ENCODE assay signal across 36 cellular contexts in the genomic region with DNA sequence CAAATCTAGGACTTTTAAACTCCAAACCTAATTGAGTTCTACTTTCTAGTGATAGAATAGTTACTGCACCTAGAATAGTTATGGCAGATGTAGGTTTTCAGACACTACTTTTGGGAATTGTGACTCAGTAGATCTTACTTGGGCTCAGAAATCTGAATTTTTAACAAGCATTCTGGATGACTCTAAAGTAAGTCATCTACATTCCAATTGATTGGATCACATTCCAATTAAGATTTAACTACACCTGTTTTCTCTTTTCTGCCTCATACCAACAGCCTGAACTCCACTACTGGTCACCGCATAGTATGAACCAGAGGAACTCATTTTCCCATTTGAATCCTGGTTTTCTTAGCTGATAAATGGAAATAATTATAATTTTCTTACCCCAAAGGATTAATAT. TPM values are rescaled to one million over a fixed set of nuclear protein-coding genes. Genes with fewer than 3 reads are reported as not detected.
"Had no signal": no experiment of that assay in that cellular context is flagged by ENCODE, and none has a peak within 500 bp of the region (broad histone marks: within the 10 kb centered on the region; RNA-seq: fewer than 3 reads in every experiment).

No MANE protein-coding gene starts in this region.

- ATAC-seq: activated naive CD8-positive, alpha-beta T cell treated with anti-CD3 and anti-CD28 coated beads, Interleukin-2, amount 50 U/mL, for 24 hours; activated T-cell treated with anti-CD3 and anti-CD28 coated beads, Interleukin-2, amount 50 U/mL, for 4 hours; activated T-helper 17 cell treated with anti-CD3 and anti-CD28 coated beads, Interleukin-2, amount 50 U/mL, for 72 hours; body of pancreas; esophagus mucosa; foreskin keratinocyte; gastrocnemius medialis; heart left ventricle; T-helper 17 cell had no signal

- H3K4me1 Mint-ChIP-seq: activated CD4-positive, alpha-beta memory T cell treated with anti-CD3 and anti-CD28 coated beads, Interleukin-2, amount 10 ng/mL, durations not matched to agents 7 days and 5 days; activated CD4-positive, alpha-beta T cell treated with anti-CD3 and anti-CD28 coated beads, Interleukin-2, amount 10 ng/mL, durations not matched to agents 7 days and 5 days; activated naive CD8-positive, alpha-beta T cell treated with anti-CD3 and anti-CD28 coated beads for 36 hours; activated naive CD8-positive, alpha-beta T cell treated with anti-CD3 and anti-CD28 coated beads, Interleukin-2, amount 50 U/mL, for 24 hours; activated T-helper 17 cell treated with anti-CD3 and anti-CD28 coated beads, Interleukin-2, amount 50 U/mL, for 72 hours; T-helper 17 cell had no signal

- H3K9me3 Mint-ChIP-seq: activated CD4-positive, alpha-beta T cell treated with anti-CD3 and anti-CD28 coated beads, Interleukin-2, amount 10 ng/mL, durations not matched to agents 7 days and 5 days; endodermal cell; T-helper 2 cell treated with Interferon-gamma antibody and Interleukin-4, amounts not matched to agents 5 μg/mL and 100 μg/mL, for 36 hours had no signal

- H3K27ac ChIP-seq: adrenal gland, body of pancreas, cardiac muscle cell, colonic mucosa, foreskin keratinocyte, gastrocnemius medialis, heart left ventricle had no signal

- H3K36me3 Mint-ChIP-seq: activated naive CD8-positive, alpha-beta T cell treated with anti-CD3 and anti-CD28 coated beads for 36 hours had no signal

- H3K4me3 ChIP-seq: adrenal gland, body of pancreas, cardiac muscle cell, colonic mucosa, gastrocnemius medialis, heart left ventricle had no signal

- DNase-seq: activated CD4-positive, alpha-beta memory T cell treated with anti-CD3 and anti-CD28 coated beads, Interleukin-2, amount 10 ng/mL, durations not matched to agents 7 days and 5 days; activated CD4-positive, alpha-beta T cell treated with anti-CD3 and anti-CD28 coated beads for 1 hour; activated CD4-positive, alpha-beta T cell treated with anti-CD3 and anti-CD28 coated beads for 4 hours; activated CD4-positive, alpha-beta T cell treated with anti-CD3 and anti-CD28 coated beads, Interleukin-2, amount 10 ng/mL, durations not matched to agents 7 days and 5 days; activated CD4-positive, alpha-beta T cell treated with anti-CD3 and anti-CD28 coated beads, Interleukin-2, amount 50 U/mL, for 4 hours; activated CD8-positive, alpha-beta memory T cell treated with anti-CD3 and anti-CD28 coated beads, Interleukin-2, amount 50 U/mL, for 48 hours; activated effector memory CD4-positive, alpha-beta T cell treated with Interleukin-2 at 50 U/mL for 16 hours; activated gamma-delta T cell treated with Interleukin-2 at 50 U/mL for 16 hours; activated naive CD4-positive, alpha-beta T cell treated with anti-CD3 and anti-CD28 coated beads, Interleukin-2, amount 50 U/mL, for 16 hours; activated naive CD4-positive, alpha-beta T cell treated with Interleukin-2 at 50 U/mL for 16 hours; activated naive CD8-positive, alpha-beta T cell treated with anti-CD3 and anti-CD28 coated beads for 36 hours; activated naive CD8-positive, alpha-beta T cell treated with anti-CD3 and anti-CD28 coated beads, Interleukin-2, amount 50 U/mL, for 24 hours; activated T-cell treated with anti-CD3 and anti-CD28 coated beads for 4 hours; activated T-cell treated with anti-CD3 and anti-CD28 coated beads, Interleukin-2, amount 50 U/mL, for 4 hours; adrenal gland; amygdala; aorta; body of pancreas; central memory CD4-positive, alpha-beta T cell; cerebellar nuclear complex; colonic mucosa; effector CD8-positive, alpha-beta T cell; endodermal cell; gastrocnemius medialis; glutamatergic neuron; heart left ventricle; T-helper 1 cell; T-helper 17 cell; T1000 had no signal

- H3K27ac Mint-ChIP-seq: activated CD4-positive, alpha-beta memory T cell treated with anti-CD3 and anti-CD28 coated beads, Interleukin-2, amount 10 ng/mL, durations not matched to agents 7 days and 5 days; activated CD4-positive, alpha-beta T cell treated with anti-CD3 and anti-CD28 coated beads, Interleukin-2, amount 10 ng/mL, durations not matched to agents 7 days and 5 days; activated naive CD8-positive, alpha-beta T cell treated with anti-CD3 and anti-CD28 coated beads for 36 hours; activated naive CD8-positive, alpha-beta T cell treated with anti-CD3 and anti-CD28 coated beads, Interleukin-2, amount 50 U/mL, for 24 hours; activated T-helper 17 cell treated with anti-CD3 and anti-CD28 coated beads, Interleukin-2, amount 50 U/mL, for 72 hours; endodermal cell; T-helper 17 cell; T-helper 2 cell treated with Interferon-gamma antibody and Interleukin-4, amounts not matched to agents 5 μg/mL and 100 μg/mL, for 36 hours had no signal

- H3K9me3 ChIP-seq: adrenal gland, body of pancreas, colonic mucosa, gastrocnemius medialis, heart left ventricle had no signal

- H3K4me1 ChIP-seq: adrenal gland, body of pancreas, colonic mucosa, foreskin keratinocyte, gastrocnemius medialis, heart left ventricle had no signal

- H3K27me3 ChIP-seq: adrenal gland, body of pancreas, cardiac muscle cell, colonic mucosa, gastrocnemius medialis, heart left ventricle had no signal

- H3K27me3 Mint-ChIP-seq: activated CD4-positive, alpha-beta memory T cell treated with anti-CD3 and anti-CD28 coated beads, Interleukin-2, amount 10 ng/mL, durations not matched to agents 7 days and 5 days; activated CD4-positive, alpha-beta T cell treated with anti-CD3 and anti-CD28 coated beads, Interleukin-2, amount 10 ng/mL, durations not matched to agents 7 days and 5 days; activated naive CD8-positive, alpha-beta T cell treated with anti-CD3 and anti-CD28 coated beads for 36 hours; activated naive CD8-positive, alpha-beta T cell treated with anti-CD3 and anti-CD28 coated beads, Interleukin-2, amount 50 U/mL, for 24 hours; activated T-helper 17 cell treated with anti-CD3 and anti-CD28 coated beads, Interleukin-2, amount 50 U/mL, for 72 hours; T-helper 17 cell had no signal

- H3K4me3 Mint-ChIP-seq: activated CD4-positive, alpha-beta memory T cell treated with anti-CD3 and anti-CD28 coated beads, Interleukin-2, amount 10 ng/mL, durations not matched to agents 7 days and 5 days; activated CD4-positive, alpha-beta T cell treated with anti-CD3 and anti-CD28 coated beads, Interleukin-2, amount 10 ng/mL, durations not matched to agents 7 days and 5 days; activated naive CD8-positive, alpha-beta T cell treated with anti-CD3 and anti-CD28 coated beads for 36 hours; activated naive CD8-positive, alpha-beta T cell treated with anti-CD3 and anti-CD28 coated beads, Interleukin-2, amount 50 U/mL, for 24 hours; activated T-cell treated with anti-CD3 and anti-CD28 coated beads, Interleukin-2, amount 50 U/mL, for 4 hours; activated T-helper 17 cell treated with anti-CD3 and anti-CD28 coated beads, Interleukin-2, amount 50 U/mL, for 72 hours; endodermal cell; T-helper 17 cell; T-helper 2 cell treated with Interferon-gamma antibody and Interleukin-4, amounts not matched to agents 5 μg/mL and 100 μg/mL, for 36 hours had no signal

- H3K36me3 ChIP-seq: adrenal gland, cardiac muscle cell, colonic mucosa, gastrocnemius medialis, heart left ventricle had no signal

RNA-seq across cellular contexts. Expression of a gene that starts 49.5 kb away (rescaled TPM):
- total RNA-seq: activated CD4-positive, alpha-beta memory T cell treated with anti-CD3 and anti-CD28 coated beads, Interleukin-2, amount 10 ng/mL, durations not matched to agents 7 days and 5 days; activated CD4-positive, alpha-beta T cell treated with anti-CD3 and anti-CD28 coated beads, Interleukin-2, amount 10 ng/mL, durations not matched to agents 7 days and 5 days; activated naive CD8-positive, alpha-beta T cell treated with anti-CD3 and anti-CD28 coated beads for 36 hours; activated T-cell treated with anti-CD3 and anti-CD28 coated beads, Interleukin-2, amount 50 U/mL, for 4 hours; activated T-helper 17 cell treated with anti-CD3 and anti-CD28 coated beads, Interleukin-2, amount 50 U/mL, for 72 hours; adrenal gland; aorta; body of pancreas; cardiac muscle cell; colonic mucosa; dermis microvascular lymphatic vessel endothelial cell; endodermal cell; epithelial cell of proximal tubule; esophagus mucosa; foreskin keratinocyte; gastrocnemius medialis; heart left ventricle; T-helper 17 cell had no signal
- polyA plus RNA-seq: adrenal gland, aorta, cardiac muscle cell, foreskin keratinocyte, heart left ventricle had no signal
